ENCODE assay signal across 14 cellular contexts in genomic region chr17:48294193-48294909, GRCh38.
DNase-seq lines count a peak whose midpoint lies in the region; ATAC-seq lines count a peak whose summit lies in the region.
"Had no signal": no experiment of that assay in that cellular context is flagged by ENCODE, and none has a peak within 500 bp of the region (broad histone marks: within the 10 kb centered on the region; RNA-seq: fewer than 3 reads in every experiment).

No MANE protein-coding gene starts in this region.

- 82% methylated on average over 10 of the region's 11 CpGs for WGBS in mesenchymal stem cell

- no peak overlapping the region for H2AK5ac ChIP-seq in mesenchymal stem cell (ENCODE audit: low read length, severe bottlenecking)

- intact Hi-C loops in activated CD4-positive, alpha-beta memory T cell treated with anti-CD3 and anti-CD28 coated beads for 36 hours (cut with micrococcal nuclease): loop anchor here (2.0 kb wide), 1 partner anchor 38 kb away; no protein-coding TSS in a partner anchor

- H3K27me3 ChIP-seq in CD8-positive, alpha-beta memory T cell (ENCODE audit: insufficient read depth, low read length, poor library complexity, severe bottlenecking): no peaks in the 10 kb centered on the region
- H3K27me3 ChIP-seq in mesenchymal stem cell (ENCODE audit: control insufficient read depth in 1 of 2, insufficient read depth in 1 of 2, low read length in 2 of 2): peaks cover 4% of the 10 kb centered on the region in 2 experiments

- H3K23ac ChIP-seq in mesenchymal stem cell (ENCODE audit: low read length in 2 of 2): no peak overlapping the region

- H3K9me3 ChIP-seq in CD8-positive, alpha-beta memory T cell (ENCODE audit: low read length): no peaks in the 10 kb centered on the region
- H3K9me3 ChIP-seq in mesenchymal stem cell (ENCODE audit: control insufficient read depth, low read length): no peaks in the 10 kb centered on the region
- H3K9me3 ChIP-seq: esophagus squamous epithelium, thoracic aorta had no signal

- H2BK12ac ChIP-seq in mesenchymal stem cell (ENCODE audit: low read length in 2 of 2): no peak overlapping the region

- no peak overlapping the region for H2AFZ ChIP-seq in mesenchymal stem cell (ENCODE audit: low read depth, low read length)

- peak in 1 of 5 donors; percentile 41 for DNase-seq in CD8-positive, alpha-beta memory T cell
- peak; percentile 72 for DNase-seq in HT-29 (ENCODE audit: low spot score)
- DNase-seq in activated CD4-positive, alpha-beta memory T cell treated with anti-CD3 and anti-CD28 coated beads for 36 hours: no peak
- DNase-seq in mesenchymal stem cell: no peak
- no peak for DNase-seq in stimulated activated CD8-positive, alpha-beta memory T cell treated with anti-CD3 and anti-CD28 coated beads, Interleukin-4, amount 100 ng/mL, for 48 hours
- DNase-seq in NCI-H510A treated with DMSO at 0.1 percent for 48 hours (lab: John Stamatoyannopoulos, UW): no peak
- DNase-seq: activated gamma-delta T cell treated with Interleukin-2 at 50 U/mL for 16 hours, esophagus squamous epithelium, NCI-H1436 treated with DMSO at 0.1 percent for 48 hours, SIG-M5 had no signal

- no peak overlapping the region for H4K91ac ChIP-seq in mesenchymal stem cell (ENCODE audit: low read length)

- peaks cover 37% of the 10 kb centered on the region for H3K4me1 ChIP-seq in CD8-positive, alpha-beta memory T cell (ENCODE audit: insufficient read depth, low read length)
- no peaks in the 10 kb centered on the region for H3K4me1 ChIP-seq in mesenchymal stem cell (ENCODE audit: control insufficient read depth, insufficient read depth, low read depth, low read length)

- H3K4me3 Mint-ChIP-seq in CD8-positive, alpha-beta memory T cell: peak overlapping the region in 6 of 7 donors; percentile 66 to 79 (median 70)
- peak overlapping the region; percentile 59 for H3K4me3 Mint-ChIP-seq in activated CD4-positive, alpha-beta memory T cell treated with anti-CD3 and anti-CD28 coated beads for 36 hours
- H3K4me3 Mint-ChIP-seq: WTC11 had no signal

- H3K79me1 ChIP-seq in mesenchymal stem cell (replicated peaks; ENCODE audit: low read length, poor library complexity, severe bottlenecking): no peaks in the 10 kb centered on the region

- H3K36me3 Mint-ChIP-seq in CD8-positive, alpha-beta memory T cell: peaks cover 0 to 10% (median 3%) of the 10 kb centered on the region in 3 donors
- H3K36me3 Mint-ChIP-seq in activated CD4-positive, alpha-beta memory T cell treated with anti-CD3 and anti-CD28 coated beads for 36 hours: peaks cover 2% of the 10 kb centered on the region
- H3K36me3 Mint-ChIP-seq: WTC11 had no signal

- H4K8ac ChIP-seq in mesenchymal stem cell (ENCODE audit: low read length): no peak overlapping the region

- H3K18ac ChIP-seq in mesenchymal stem cell (ENCODE audit: low read depth in 1 of 2, low read length in 2 of 2): no peak overlapping the region

- no peak overlapping the region for H3K14ac ChIP-seq in mesenchymal stem cell (ENCODE audit: low read length in 2 of 2)

- H3K27ac Mint-ChIP-seq in CD8-positive, alpha-beta memory T cell: peak overlapping the region; percentile 58 to 98 (median 92)
- peak overlapping the region; percentile 92 for H3K27ac Mint-ChIP-seq in activated CD4-positive, alpha-beta memory T cell treated with anti-CD3 and anti-CD28 coated beads for 36 hours
- H3K27ac Mint-ChIP-seq: WTC11 had no signal

- H3K9me3 Mint-ChIP-seq in CD8-positive, alpha-beta memory T cell: no peaks in the 10 kb centered on the region
- H3K9me3 Mint-ChIP-seq in activated CD4-positive, alpha-beta memory T cell treated with anti-CD3 and anti-CD28 coated beads for 36 hours: no peaks in the 10 kb centered on the region
- H3K9me3 Mint-ChIP-seq: WTC11 had no signal

- no peak for ATAC-seq in GM19328 (IDR thresholded peaks at IDR 0.05; ENCODE audit: unreplicated experiment)

- peak overlapping the region; percentile 31 for H3K4me3 ChIP-seq in CD8-positive, alpha-beta memory T cell (ENCODE audit: low read length)
- H3K4me3 ChIP-seq in mesenchymal stem cell (ENCODE audit: insufficient read depth in 1 of 2, low read depth in 1 of 2, low read length in 2 of 2): no peak overlapping the region
- H3K4me3 ChIP-seq: skin epidermis had no signal

- no peak overlapping the region for H3K9ac ChIP-seq in mesenchymal stem cell (ENCODE audit: low read length)

- no peaks in the 10 kb centered on the region for H3K27me3 Mint-ChIP-seq in CD8-positive, alpha-beta memory T cell
- H3K27me3 Mint-ChIP-seq in activated CD4-positive, alpha-beta memory T cell treated with anti-CD3 and anti-CD28 coated beads for 36 hours: no peaks in the 10 kb centered on the region

- peak overlapping the region; percentile 53 for H3K27ac ChIP-seq in CD8-positive, alpha-beta memory T cell (ENCODE audit: low read depth, low read length)
- H3K27ac ChIP-seq in mesenchymal stem cell (ENCODE audit: low read length, poor library complexity, severe bottlenecking): no peak overlapping the region
- H3K27ac ChIP-seq: thoracic aorta had no signal

- POLR2A ChIA-PET in CD8-positive, alpha-beta memory T cell (lab: Charles Lee): no interaction called here
- POLR2A ChIA-PET in activated CD4-positive, alpha-beta memory T cell treated with anti-CD3 and anti-CD28 coated beads for 36 hours (lab: Charles Lee): no interaction called here

- CTCF ChIA-PET in CD8-positive, alpha-beta memory T cell (lab: Charles Lee): interaction anchor here (1.3 to 2.3 kb wide), 3 partner anchors 12 to 299 kb away, joined by 4 to 7 read pairs (median 4); partner anchors contain the start of gene HOXB5
- CTCF ChIA-PET in activated CD4-positive, alpha-beta memory T cell treated with anti-CD3 and anti-CD28 coated beads for 36 hours (lab: Charles Lee): interaction anchor here (0.7 to 1.6 kb wide), 7 partner anchors 10 to 299 kb away, joined by 3 to 7 read pairs (median 4); partner anchors contain the start of gene HOXB5

- H2BK120ac ChIP-seq in mesenchymal stem cell (ENCODE audit: low read depth, low read length): peak overlapping the region; percentile 15

- H2BK5ac ChIP-seq in mesenchymal stem cell (ENCODE audit: low read depth, low read length, poor library complexity, severe bottlenecking): no peak overlapping the region

- H3K4me2 ChIP-seq in mesenchymal stem cell (ENCODE audit: low read length, poor library complexity, severe bottlenecking): no peak overlapping the region

- H2BK15ac ChIP-seq in mesenchymal stem cell (ENCODE audit: low read depth, poor library complexity, severe bottlenecking): no peak overlapping the region

- no peaks in the 10 kb centered on the region for H3K36me3 ChIP-seq in CD8-positive, alpha-beta memory T cell (ENCODE audit: insufficient read depth, low read length)
- no peaks in the 10 kb centered on the region for H3K36me3 ChIP-seq in mesenchymal stem cell (ENCODE audit: control insufficient read depth in 1 of 2, insufficient read depth in 2 of 2, low read depth in 1 of 2, low read length in 2 of 2)
- H3K36me3 ChIP-seq: esophagus squamous epithelium, thoracic aorta had no signal

- no peak overlapping the region for H3K4ac ChIP-seq in mesenchymal stem cell (ENCODE audit: low read depth in 1 of 2, low read length in 2 of 2)

- H3K4me1 Mint-ChIP-seq in CD8-positive, alpha-beta memory T cell: peaks cover 56 to 75% (median 68%) of the 10 kb centered on the region in 3 donors
- peaks cover 53% of the 10 kb centered on the region for H3K4me1 Mint-ChIP-seq in activated CD4-positive, alpha-beta memory T cell treated with anti-CD3 and anti-CD28 coated beads for 36 hours (ENCODE audit: low read depth)
